Comparison of ENCODE assay signal across 26 cellular contexts in the genomic region with DNA sequence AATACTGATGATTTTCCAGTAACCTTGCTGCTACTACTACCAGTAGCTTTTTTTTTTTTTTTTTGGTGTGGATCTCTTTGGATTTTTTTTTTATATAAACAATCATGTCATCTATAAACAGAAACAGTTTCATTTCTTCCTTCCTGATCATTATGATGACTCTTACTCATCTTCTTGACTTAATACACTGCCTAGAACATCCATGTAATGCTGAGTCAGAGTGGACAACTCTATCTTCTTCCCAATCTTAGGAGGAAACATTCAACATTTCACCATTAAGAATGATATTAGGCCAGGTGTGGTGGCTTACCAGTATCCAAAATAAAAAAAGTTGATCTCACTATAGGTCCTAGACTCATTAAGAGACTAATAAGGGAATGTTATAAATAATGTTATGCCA.
DNase-seq lines count a peak whose midpoint lies in the region; ATAC-seq, FAIRE-seq and TF ChIP-seq lines count a peak whose summit lies in the region.
"Had no signal": no experiment of that assay in that cellular context is flagged by ENCODE, and none has a peak within 500 bp of the region (broad histone marks: within the 10 kb centered on the region; RNA-seq: fewer than 3 reads in every experiment).

No MANE protein-coding gene starts in this region.

- intact Hi-C loops in dorsolateral prefrontal cortex (cut with DNase I), result no loop called here

- H3K9ac ChIP-seq in GM23248, result no peak overlapping the region
- H3K9ac ChIP-seq: SK-N-SH had no signal

- no peaks in the 10 kb centered on the region for H3K9me2 ChIP-seq in GM23248 (ENCODE audit: insufficient read depth)
- H3K9me2 ChIP-seq: SK-N-SH had no signal

- TF ChIP-seq CTCF in bronchial epithelial cell (IDR thresholded peaks at IDR 0.05; ENCODE audit: insufficient read depth, low read length, severe bottlenecking) (no peak), foreskin fibroblast (IDR thresholded peaks at IDR 0.05; ENCODE audit: low read depth, low read length) (no peak), dorsolateral prefrontal cortex (IDR thresholded peaks at IDR 0.05 in 54 of 56, conservative IDR thresholded peaks at IDR 0.05 in 2 of 56; ENCODE audit: low read depth in 1 of 56, partially characterized antibody in 56 of 56) (no peak)

- in situ Hi-C loops in GM23248 (cut with MboI), result no loop called here

- H3K36me3 ChIP-seq in GM23248 (ENCODE audit: low read depth), result peaks cover 26% of the 10 kb centered on the region
- peaks cover 5% of the 10 kb centered on the region for H3K36me3 ChIP-seq in bronchial epithelial cell (ENCODE audit: control insufficient read depth, insufficient read depth, low read length)

- no peak for FAIRE-seq in bronchial epithelial cell (lab: Jason Lieb, UNC)

- H3F3A ChIP-seq in GM23248 (ENCODE audit: insufficient read depth), result peaks cover 6% of the 10 kb centered on the region; the same call in 1 of the 2 replicates

- H3K4me1 ChIP-seq in GM23248 (ENCODE audit: insufficient read depth), result no peaks in the 10 kb centered on the region
- H3K4me1 ChIP-seq: esophagus muscularis mucosa, heart left ventricle, sigmoid colon had no signal

- no peak overlapping the region for H2AFZ ChIP-seq in GM23248

- no peak overlapping the region for H3K27ac ChIP-seq in GM23248
- no peak overlapping the region for H3K27ac ChIP-seq in dorsolateral prefrontal cortex
- H3K27ac ChIP-seq: C4-2B, esophagus muscularis mucosa, heart left ventricle, RWPE1, sigmoid colon, upper lobe of left lung had no signal

- H3K27me3 ChIP-seq in GM23248 (replicated peaks; ENCODE audit: insufficient read depth) (no peaks in the 10 kb centered on the region), bronchial epithelial cell (ENCODE audit: control insufficient read depth, insufficient read depth, low read length) (no peaks in the 10 kb centered on the region), dorsolateral prefrontal cortex (no peaks in the 10 kb centered on the region)
- H3K27me3 ChIP-seq: esophagus muscularis mucosa, heart left ventricle, sigmoid colon, upper lobe of left lung had no signal

- H3K9me3 ChIP-seq in GM23248 (ENCODE audit: low read depth), result no peaks in the 10 kb centered on the region
- H3K9me3 ChIP-seq: esophagus muscularis mucosa, sigmoid colon, SK-N-SH, upper lobe of left lung had no signal

- no peak overlapping the region for H3K4me3 ChIP-seq in GM23248
- H3K4me3 ChIP-seq in bronchial epithelial cell (ENCODE audit: low read depth, low read length), result no peak overlapping the region
- H3K4me3 ChIP-seq in foreskin fibroblast (ENCODE audit: low read depth in 1 of 2, low read length in 2 of 2), result no peak overlapping the region
- H3K4me3 ChIP-seq in dorsolateral prefrontal cortex, result no peak overlapping the region
- H3K4me3 ChIP-seq: esophagus muscularis mucosa, heart left ventricle, sigmoid colon, upper lobe of left lung had no signal

- H3K4me2 ChIP-seq in GM23248 (ENCODE audit: unreplicated experiment), result no peak overlapping the region
- H3K4me2 ChIP-seq: SK-N-SH had no signal

- no peaks in the 10 kb centered on the region for H3K79me2 ChIP-seq in GM23248 (ENCODE audit: insufficient read depth)

- no peaks in the 10 kb centered on the region for H4K20me1 ChIP-seq in GM23248 (ENCODE audit: insufficient read depth)

- ATAC-seq in HG02571 (IDR thresholded peaks at IDR 0.05; ENCODE audit: unreplicated experiment), result no peak
- ATAC-seq: HCT116, heart left ventricle, left ventricle myocardium superior had no signal

- DNase-seq in AG08395 (ENCODE audit: low spot score) (peak; percentile 14), GM23248 (peak; percentile 53), bronchial epithelial cell (ENCODE audit: low read depth) (peak; percentile 12), foreskin fibroblast (peak; percentile 25 to 29), NOMO-1 (lab: John Stamatoyannopoulos, UW; ENCODE audit: unreplicated experiment in 2 of 2) (no peak), Kasumi-1 (lab: John Stamatoyannopoulos, UW) (no peak), dorsolateral prefrontal cortex (no peak)
- DNase-seq: activated B cell treated with CpG ODN at 0.5 μM for 24 hours; activated CD4-positive, alpha-beta T cell treated with anti-CD3 and anti-CD28 coated beads, Interleukin-2, amount 50 U/mL, for 48 hours; activated gamma-delta T cell treated with Interleukin-2 at 50 U/mL for 16 hours; amniotic stem cell; caudate nucleus; GDM1; heart left ventricle; left ventricle myocardium superior; NCI-H1436 treated with DMSO at 0.1 percent for 48 hours; NCI-H524; nephron progenitor cell; sigmoid colon; SK-N-SH; upper lobe of left lung had no signal

Comparison
In these comparisons a context has a peak if more than half of its experiments do, and no peak if none do; other contexts are left out.
1. DNase-seq: peak in AG08395 (single experiment), GM23248 (single experiment), bronchial epithelial cell (single experiment) and foreskin fibroblast (2 of 2); none in NOMO-1 (0 of 2), Kasumi-1 (0 of 2) and dorsolateral prefrontal cortex (0 of 10).